ENCODE assay signal across 22 cellular contexts in the genomic region with DNA sequence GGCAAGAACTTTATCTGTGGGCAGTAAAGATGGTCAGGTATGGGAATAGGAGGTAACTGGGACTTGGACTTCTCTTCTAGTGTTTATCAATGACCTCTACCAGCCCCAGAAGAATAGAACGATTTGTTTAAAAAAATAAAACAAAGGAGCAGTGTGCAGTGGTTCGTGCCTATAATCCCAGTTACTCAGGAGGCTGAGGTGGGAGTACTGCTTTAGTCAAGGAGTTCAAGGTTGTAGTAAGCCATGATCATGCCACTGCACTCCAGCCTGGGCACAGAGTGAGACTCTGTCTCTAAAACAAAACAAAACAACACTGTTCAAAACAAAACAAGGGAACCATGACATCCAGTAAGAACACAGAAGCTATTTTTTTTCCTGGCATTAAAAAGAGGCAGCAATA. TPM values are rescaled to one million over a fixed set of nuclear protein-coding genes. Genes with fewer than 3 reads are reported as not detected.
DNase-seq lines count a peak whose midpoint lies in the region; TF ChIP-seq lines count a peak whose summit lies in the region.
"Had no signal": no experiment of that assay in that cellular context is flagged by ENCODE, and none has a peak within 500 bp of the region (broad histone marks: within the 10 kb centered on the region; RNA-seq: fewer than 3 reads in every experiment).

No MANE protein-coding gene starts in this region.

- H3K79me1 ChIP-seq in trophoblast cell (ENCODE audit: low read length), result peaks cover 8% of the 10 kb centered on the region

- H2AFZ ChIP-seq in trophoblast cell (ENCODE audit: insufficient read depth, low read length, poor library complexity), result no peak overlapping the region
- H2AFZ ChIP-seq: neural progenitor cell had no signal

- H4K12ac ChIP-seq in trophoblast cell (ENCODE audit: low read depth, low read length), result no peak overlapping the region

- H3K14ac ChIP-seq in trophoblast cell (ENCODE audit: low read length), result no peak overlapping the region

- peaks cover 17% of the 10 kb centered on the region for H3K36me3 Mint-ChIP-seq in T-helper 2 cell treated with Interferon-gamma antibody and Interleukin-4, amounts not matched to agents 5 μg/mL and 100 μg/mL, for 36 hours (ENCODE audit: low read depth)
- H3K36me3 Mint-ChIP-seq in IgD-negative memory B cell (peaks cover 4% of the 10 kb centered on the region), brain (peaks cover 35% of the 10 kb centered on the region)
- H3K36me3 Mint-ChIP-seq: mesothelial cell of epicardium had no signal

- H4K8ac ChIP-seq in trophoblast cell (ENCODE audit: low read depth, low read length), result no peak overlapping the region

- H3K36me3 ChIP-seq in trophoblast cell (ENCODE audit: control insufficient read depth in 1 of 2, insufficient read depth in 2 of 2, low read length in 2 of 2) (no peaks in the 10 kb centered on the region), HAP-1 (replicated peaks) (no peaks in the 10 kb centered on the region)
- H3K36me3 ChIP-seq: neural progenitor cell had no signal

- H3K4me3 Mint-ChIP-seq in T-helper 2 cell treated with Interferon-gamma antibody and Interleukin-4, amounts not matched to agents 5 μg/mL and 100 μg/mL, for 36 hours, result peak overlapping the region; percentile 45
- H3K4me3 Mint-ChIP-seq in IgD-negative memory B cell (peak overlapping the region; percentile 26 to 95 (median 80)), brain (peak overlapping the region; percentile 40 to 70 (median 57))
- H3K4me3 Mint-ChIP-seq: central memory CD8-positive, alpha-beta T cell; mesothelial cell of epicardium; neural progenitor cell had no signal

- peak overlapping the region; percentile 37 for H3K4ac ChIP-seq in trophoblast cell (ENCODE audit: low read depth, low read length)

- in situ Hi-C loops in HAP-1 (cut with MboI; ENCODE audit: low sequenced_read_pairs), result no loop called here

- H3K4me1 ChIP-seq in trophoblast cell (ENCODE audit: control insufficient read depth in 1 of 2, insufficient read depth in 2 of 2, low read length in 2 of 2), result peaks cover 4 to 7% of the 10 kb centered on the region in 2 experiments
- peaks cover 13% of the 10 kb centered on the region for H3K4me1 ChIP-seq in HAP-1

- no peak overlapping the region for H2BK120ac ChIP-seq in trophoblast cell (ENCODE audit: insufficient read depth, low read length, poor library complexity)

- H2BK12ac ChIP-seq in trophoblast cell (ENCODE audit: low read length), result no peak overlapping the region

- H4K91ac ChIP-seq in trophoblast cell (ENCODE audit: low read depth, low read length), result no peak overlapping the region

- no peak overlapping the region for H3K23ac ChIP-seq in trophoblast cell (ENCODE audit: low read length)

- H3K4me1 Mint-ChIP-seq in T-helper 2 cell treated with Interferon-gamma antibody and Interleukin-4, amounts not matched to agents 5 μg/mL and 100 μg/mL, for 36 hours (ENCODE audit: low read depth), result peaks cover 62% of the 10 kb centered on the region
- peaks cover 51 to 58% (median 52%) of the 10 kb centered on the region in 3 donors for H3K4me1 Mint-ChIP-seq in IgD-negative memory B cell
- H3K4me1 Mint-ChIP-seq in brain, result peaks cover 62% of the 10 kb centered on the region

- H3K9me3 ChIP-seq in trophoblast cell (ENCODE audit: insufficient read depth, low read depth, low read length) (peaks cover 2% of the 10 kb centered on the region), HAP-1 (no peaks in the 10 kb centered on the region)
- H3K9me3 ChIP-seq: esophagus squamous epithelium, psoas muscle had no signal

- WGBS in trophoblast cell (ENCODE audit: extremely low coverage, insufficient coverage, insufficient read length), result no CpG with 5 or more reads among the region's 2 CpGs

- H2BK5ac ChIP-seq in trophoblast cell (ENCODE audit: low read depth, low read length, poor library complexity), result no peak overlapping the region

- H3K27ac Mint-ChIP-seq in T-helper 2 cell treated with Interferon-gamma antibody and Interleukin-4, amounts not matched to agents 5 μg/mL and 100 μg/mL, for 36 hours, result no peak overlapping the region
- peak overlapping the region; percentile 31 to 81 (median 76) for H3K27ac Mint-ChIP-seq in IgD-negative memory B cell
- H3K27ac Mint-ChIP-seq in brain, result peak overlapping the region in 1 of 5 experiments; percentile 23
- H3K27ac Mint-ChIP-seq: mesothelial cell of epicardium, neural progenitor cell had no signal

- H3K4me2 ChIP-seq in trophoblast cell (ENCODE audit: low read length), result no peak overlapping the region
- H3K4me2 ChIP-seq: neural progenitor cell had no signal

- no peak overlapping the region for H3K9ac ChIP-seq in trophoblast cell (ENCODE audit: low read length)
- H3K9ac ChIP-seq: neural progenitor cell had no signal

- TF ChIP-seq CTCF in brain (conservative IDR thresholded peaks at IDR 0.05), result no peak

- H3K4me3 ChIP-seq in trophoblast cell (ENCODE audit: low read depth, low read length) (no peak overlapping the region), HAP-1 (no peak overlapping the region)
- H3K4me3 ChIP-seq: esophagus squamous epithelium, neural progenitor cell, psoas muscle had no signal

- H3K9me3 Mint-ChIP-seq in T-helper 2 cell treated with Interferon-gamma antibody and Interleukin-4, amounts not matched to agents 5 μg/mL and 100 μg/mL, for 36 hours, result no peaks in the 10 kb centered on the region
- H3K9me3 Mint-ChIP-seq in IgD-negative memory B cell (no peaks in the 10 kb centered on the region), brain (peaks cover 0 to 14% (median 0%) of the 10 kb centered on the region in 5 experiments)
- H3K9me3 Mint-ChIP-seq: central memory CD8-positive, alpha-beta T cell; mesothelial cell of epicardium; neural progenitor cell had no signal

- H3K27ac ChIP-seq in trophoblast cell (ENCODE audit: low read depth, low read length), result no peak overlapping the region
- H3K27ac ChIP-seq: neural progenitor cell, psoas muscle had no signal

- peaks cover 8% of the 10 kb centered on the region for H3K79me2 ChIP-seq in trophoblast cell (ENCODE audit: control insufficient read depth, insufficient read depth, low read length, poor library complexity)

- H3K18ac ChIP-seq in trophoblast cell (ENCODE audit: low read length), result no peak overlapping the region

- H3K27me3 ChIP-seq in trophoblast cell (ENCODE audit: insufficient read depth, low read length) (no peaks in the 10 kb centered on the region), HAP-1 (ENCODE audit: low read depth) (no peaks in the 10 kb centered on the region)
- H3K27me3 ChIP-seq: esophagus squamous epithelium had no signal

- H3K27me3 Mint-ChIP-seq in T-helper 2 cell treated with Interferon-gamma antibody and Interleukin-4, amounts not matched to agents 5 μg/mL and 100 μg/mL, for 36 hours (ENCODE audit: low read depth), result no peaks in the 10 kb centered on the region
- H3K27me3 Mint-ChIP-seq in IgD-negative memory B cell, result no peaks in the 10 kb centered on the region
- peaks cover 13% of the 10 kb centered on the region for H3K27me3 Mint-ChIP-seq in brain
- H3K27me3 Mint-ChIP-seq: central memory CD8-positive, alpha-beta T cell had no signal

- no peak overlapping the region for H2AK5ac ChIP-seq in trophoblast cell (ENCODE audit: low read length)

- DNase-seq in T-helper 2 cell treated with Interferon-gamma antibody and Interleukin-4, amounts not matched to agents 5 μg/mL and 100 μg/mL, for 36 hours (ENCODE audit: low spot score), result no peak
- DNase-seq in T-helper 2 cell (no peak), trophoblast cell (no peak), dedifferentiated amniotic fluid mesenchymal stem cell (ENCODE audit: extremely low spot score) (no peak), COLO829 (ENCODE audit: low spot score) (no peak), HAP-1 (ENCODE audit: low spot score in 2 of 2) (no peak)
- DNase-seq: 8988T; activated CD4-positive, alpha-beta T cell treated with anti-CD3 and anti-CD28 coated beads for 1 hour; AML-193; effector memory CD4-positive, alpha-beta T cell; esophagus squamous epithelium; left cardiac atrium; NCI-H1105 treated with DMSO at 0.1 percent for 48 hours; NK-92 treated with Interleukin-12 subunit alpha and Interleukin-12 subunit beta, amount 100 ng/mL, for 24 hours; psoas muscle; small intestine; stimulated activated CD4-positive, alpha-beta T cell treated with anti-CD3 and anti-CD28 coated beads, Interleukin-2, amount 100 ng/mL, for 48 hours had no signal

RNA-seq across cellular contexts. Expression of gene RNF19B, which starts 4.3 kb away (rescaled TPM):
- polyA plus RNA-seq in IgD-negative memory B cell, result 2.6 TPM
- 28.4 TPM for polyA plus RNA-seq in brain (ENCODE audit: insufficient read depth, low read depth, low replicate concordance)
- 14.7 and 14.9 TPM in 2 replicates for polyA plus RNA-seq in trophoblast cell (2013)

RNA-seq across cellular contexts. Expression of gene TMEM54, which starts 59.2 kb away (rescaled TPM):
- polyA plus RNA-seq in IgD-negative memory B cell (not detected), brain (ENCODE audit: insufficient read depth, low read depth, low replicate concordance) (51.4 TPM)
- 172 and 195 TPM in 2 replicates for polyA plus RNA-seq in trophoblast cell (2013)

Comparison
In these comparisons a context has a peak if more than half of its experiments do, and no peak if none do; other contexts are left out.
1. RNA of gene TMEM54, which starts 59.2 kb away (polyA plus RNA-seq): 51.4 TPM in brain (single experiment); not detected in IgD-negative memory B cell (single experiment); every median in the first group is over 10 times any median in the second.
2. Peak in every context shown above with its lines, with median percentiles within 50 percentile points of each other: H3K4me3 Mint-ChIP-seq.